ENCODE assay signal across 30 cellular contexts in genomic region chr5:2864515-2864914, GRCh38.
"Had no signal": no experiment of that assay in that cellular context is flagged by ENCODE, and none has a peak within 500 bp of the region (broad histone marks: within the 10 kb centered on the region; RNA-seq: fewer than 3 reads in every experiment).

No MANE protein-coding gene starts in this region.

- H3K27ac ChIP-seq: esophagus squamous epithelium, heart right ventricle, left lung, lower lobe of right lung, neutrophil, pancreas, psoas muscle, thyroid gland, upper lobe of left lung had no signal

- H3K4me1 ChIP-seq: esophagus squamous epithelium, heart right ventricle, left lung, lower lobe of right lung, pancreas, psoas muscle, thyroid gland, upper lobe of left lung had no signal

- H3K27me3 Mint-ChIP-seq: activated CD8-positive, alpha-beta T cell treated with anti-CD3 and anti-CD28 coated beads for 36 hours; activated T-helper 17 cell treated with anti-CD3 and anti-CD28 coated beads, Interleukin-2, amount 50 U/mL, for 72 hours; dendritic cell treated with granulocyte-macrophage colony-stimulating factor and Interleukin-4, amounts not matched to agents 40 ng/mL and 50 ng/mL, for 4 days; natural killer cell treated with Interleukin-12 subunit alpha and Interleukin-12 subunit beta and Interleukin-15 and Interleukin-18, amount 100 ng/mL, for 72 hours; stimulated activated memory B cell treated with anti-CD40 and anti-IgM and Interleukin-4, amounts not matched to agents 10 μg/mL and 1 μg/mL and 100 μg/mL, for 72 hours; stimulated activated naive CD8-positive, alpha-beta T cell treated with anti-CD3 and anti-CD28 coated beads, Interleukin-15, amount 100 ng/mL, for 72 hours had no signal

- H3K27ac Mint-ChIP-seq: activated CD8-positive, alpha-beta T cell treated with anti-CD3 and anti-CD28 coated beads for 36 hours; activated T-helper 17 cell treated with anti-CD3 and anti-CD28 coated beads, Interleukin-2, amount 50 U/mL, for 72 hours; dendritic cell treated with granulocyte-macrophage colony-stimulating factor and Interleukin-4, amounts not matched to agents 40 ng/mL and 50 ng/mL, for 4 days; natural killer cell treated with Interleukin-12 subunit alpha and Interleukin-12 subunit beta and Interleukin-15 and Interleukin-18, amount 100 ng/mL, for 72 hours; stimulated activated memory B cell treated with anti-CD40 and anti-IgM and Interleukin-4, amounts not matched to agents 10 μg/mL and 1 μg/mL and 100 μg/mL, for 72 hours; stimulated activated naive CD8-positive, alpha-beta T cell treated with anti-CD3 and anti-CD28 coated beads, Interleukin-15, amount 100 ng/mL, for 72 hours had no signal

- H3K4me3 Mint-ChIP-seq: activated CD8-positive, alpha-beta T cell treated with anti-CD3 and anti-CD28 coated beads for 36 hours; activated T-cell treated with anti-CD3 and anti-CD28 coated beads, Interleukin-2, amount 50 U/mL, for 4 hours; activated T-helper 17 cell treated with anti-CD3 and anti-CD28 coated beads, Interleukin-2, amount 50 U/mL, for 72 hours; dendritic cell treated with granulocyte-macrophage colony-stimulating factor and Interleukin-4, amounts not matched to agents 40 ng/mL and 50 ng/mL, for 4 days; natural killer cell treated with Interleukin-12 subunit alpha and Interleukin-12 subunit beta and Interleukin-15 and Interleukin-18, amount 100 ng/mL, for 72 hours; stimulated activated memory B cell treated with anti-CD40 and anti-IgM and Interleukin-4, amounts not matched to agents 10 μg/mL and 1 μg/mL and 100 μg/mL, for 72 hours; stimulated activated naive CD8-positive, alpha-beta T cell treated with anti-CD3 and anti-CD28 coated beads, Interleukin-15, amount 100 ng/mL, for 72 hours had no signal

- DNase-seq: activated CD4-positive, alpha-beta T cell treated with anti-CD3 and anti-CD28 coated beads for 1 hour; activated CD4-positive, alpha-beta T cell treated with anti-CD3 and anti-CD28 coated beads, Interleukin-2, amount 50 U/mL, for 1 hour; activated CD8-positive, alpha-beta T cell treated with anti-CD3 and anti-CD28 coated beads for 36 hours; activated gamma-delta T cell treated with Interleukin-2 at 50 U/mL for 16 hours; activated naive CD4-positive, alpha-beta T cell treated with anti-CD3 and anti-CD28 coated beads, Interleukin-2, amount 50 U/mL, for 16 hours; activated T-cell treated with anti-CD3 and anti-CD28 coated beads, Interleukin-2, amount 50 U/mL, for 4 hours; amniotic stem cell; caudate nucleus; esophagus squamous epithelium; foreskin melanocyte; heart right ventricle; left lung; lower lobe of right lung; mucosa of descending colon; pancreas; psoas muscle; stimulated activated CD4-positive, alpha-beta T cell treated with anti-CD3 and anti-CD28 coated beads, Interleukin-1b, Interleukin-23, amount 100 ng/mL, for 48 hours; stimulated activated CD4-positive, alpha-beta T cell treated with anti-CD3 and anti-CD28 coated beads, Interleukin-4, amount 100 ng/mL, for 4 hours; stimulated activated CD8-positive, alpha-beta memory T cell treated with anti-CD3 and anti-CD28 coated beads, Interleukin-4, amount 100 ng/mL, for 48 hours; stimulated activated naive CD8-positive, alpha-beta T cell treated with anti-CD3 and anti-CD28 coated beads, Interleukin-15, amount 100 ng/mL, for 72 hours; substantia nigra; T-helper 2 cell; thyroid gland; upper lobe of left lung had no signal

- H3K9me3 ChIP-seq: esophagus squamous epithelium, lower lobe of right lung, neutrophil, pancreas, psoas muscle, thyroid gland had no signal

- ATAC-seq: activated CD8-positive, alpha-beta T cell treated with anti-CD3 and anti-CD28 coated beads for 36 hours; activated T-cell treated with anti-CD3 and anti-CD28 coated beads, Interleukin-2, amount 50 U/mL, for 4 hours; activated T-helper 17 cell treated with anti-CD3 and anti-CD28 coated beads, Interleukin-2, amount 50 U/mL, for 72 hours; heart right ventricle; left lung; lower lobe of right lung; mucosa of descending colon; natural killer cell treated with Interleukin-12 subunit alpha and Interleukin-12 subunit beta and Interleukin-15 and Interleukin-18, amount 100 ng/mL, for 72 hours; pancreas; psoas muscle; stimulated activated memory B cell treated with anti-CD40 and anti-IgM and Interleukin-4, amounts not matched to agents 10 μg/mL and 1 μg/mL and 100 μg/mL, for 72 hours; stimulated activated naive CD8-positive, alpha-beta T cell treated with anti-CD3 and anti-CD28 coated beads, Interleukin-15, amount 100 ng/mL, for 72 hours had no signal

- H3K36me3 Mint-ChIP-seq: natural killer cell treated with Interleukin-12 subunit alpha and Interleukin-12 subunit beta and Interleukin-15 and Interleukin-18, amount 100 ng/mL, for 72 hours; stimulated activated memory B cell treated with anti-CD40 and anti-IgM and Interleukin-4, amounts not matched to agents 10 μg/mL and 1 μg/mL and 100 μg/mL, for 72 hours had no signal

- H3K27me3 ChIP-seq: neutrophil, pancreas, thyroid gland, upper lobe of left lung had no signal

- H3K4me1 Mint-ChIP-seq: activated T-helper 17 cell treated with anti-CD3 and anti-CD28 coated beads, Interleukin-2, amount 50 U/mL, for 72 hours; stimulated activated memory B cell treated with anti-CD40 and anti-IgM and Interleukin-4, amounts not matched to agents 10 μg/mL and 1 μg/mL and 100 μg/mL, for 72 hours; stimulated activated naive CD8-positive, alpha-beta T cell treated with anti-CD3 and anti-CD28 coated beads, Interleukin-15, amount 100 ng/mL, for 72 hours had no signal

- H3K4me2 ChIP-seq: smooth muscle cell had no signal
